ENCODE assay signal across 9 cellular contexts in genomic region chr19:13055213-13056051, GRCh38. TPM values are rescaled to one million over a fixed set of nuclear protein-coding genes. Genes with fewer than 3 reads are reported as not detected.
DNase-seq lines count a peak whose midpoint lies in the region; ATAC-seq and TF ChIP-seq lines count a peak whose summit lies in the region.
"Had no signal": no experiment of that assay in that cellular context is flagged by ENCODE, and none has a peak within 500 bp of the region (broad histone marks: within the 10 kb centered on the region; RNA-seq: fewer than 3 reads in every experiment).

No MANE protein-coding gene starts in this region.

- no peaks in the 10 kb centered on the region for H3K9me3 Mint-ChIP-seq in nephron
- no peaks in the 10 kb centered on the region for H3K9me3 Mint-ChIP-seq in activated T-helper 1 cell treated with anti-CD3 and anti-CD28 coated beads, Interleukin-12 subunit alpha, Interleukin-12 subunit beta, Interleukin-2, Interleukin-4 antibody, amounts not matched to agents 30 ng/mL and 10 ng/mL and 1 ng/mL, durations not matched to agents 14 hours and 24 hours and 36 hours

- intact Hi-C loops in activated T-helper 1 cell treated with anti-CD3 and anti-CD28 coated beads, Interleukin-12 subunit alpha, Interleukin-12 subunit beta, Interleukin-2, Interleukin-4 antibody, amounts not matched to agents 30 ng/mL and 10 ng/mL and 1 ng/mL, durations not matched to agents 14 hours and 24 hours and 36 hours (cut with micrococcal nuclease): no loop called here

- H3K27ac Mint-ChIP-seq in nephron: peak overlapping the region; percentile 98 to 99 (median 99)
- H3K27ac Mint-ChIP-seq in activated T-helper 1 cell treated with anti-CD3 and anti-CD28 coated beads, Interleukin-12 subunit alpha, Interleukin-12 subunit beta, Interleukin-2, Interleukin-4 antibody, amounts not matched to agents 30 ng/mL and 10 ng/mL and 1 ng/mL, durations not matched to agents 14 hours and 24 hours and 36 hours: no peak overlapping the region

- H3K27me3 Mint-ChIP-seq in nephron (ENCODE audit: low read depth): peaks cover 55% of the 10 kb centered on the region
- peaks cover 21% of the 10 kb centered on the region for H3K27me3 Mint-ChIP-seq in activated T-helper 1 cell treated with anti-CD3 and anti-CD28 coated beads, Interleukin-12 subunit alpha, Interleukin-12 subunit beta, Interleukin-2, Interleukin-4 antibody, amounts not matched to agents 30 ng/mL and 10 ng/mL and 1 ng/mL, durations not matched to agents 14 hours and 24 hours and 36 hours (ENCODE audit: insufficient read depth)

- ATAC-seq in HG03280 (IDR thresholded peaks at IDR 0.05; ENCODE audit: unreplicated experiment): no peak

- POLR2A ChIA-PET in RWPE1 (lab: Yijun Ruan, JAX; ENCODE audit: low non-redundant PET): no interaction called here

- no peaks in the 10 kb centered on the region for H3K36me3 Mint-ChIP-seq in nephron (ENCODE audit: low read depth)
- H3K36me3 Mint-ChIP-seq in activated T-helper 1 cell treated with anti-CD3 and anti-CD28 coated beads, Interleukin-12 subunit alpha, Interleukin-12 subunit beta, Interleukin-2, Interleukin-4 antibody, amounts not matched to agents 30 ng/mL and 10 ng/mL and 1 ng/mL, durations not matched to agents 14 hours and 24 hours and 36 hours (ENCODE audit: low read depth): no peaks in the 10 kb centered on the region

- CTCF ChIA-PET in RWPE1 (lab: Yijun Ruan, JAX): interaction anchor here (0.5 to 1.6 kb wide), 8 partner anchors 10 to 236 kb away, joined by 3 to 6 read pairs (median 4); no protein-coding TSS in a partner anchor

- peak overlapping the region; percentile 100 for H3K27ac ChIP-seq in RWPE1

- DNase-seq in AG08395 (ENCODE audit: low spot score) (peak; percentile 89), RWPE1 (ENCODE audit: low spot score) (peak; percentile 69), fibroblast of mammary gland (ENCODE audit: low read depth) (peak; percentile 86), NCI-H2029 treated with DMSO at 0.1 percent for 48 hours (lab: John Stamatoyannopoulos, UW) (no peak)
- DNase-seq in activated T-cell treated with anti-CD3 and anti-CD28 coated beads, Interleukin-2, amount 50 U/mL, for 48 hours: no peak
- DNase-seq in activated T-helper 1 cell treated with anti-CD3 and anti-CD28 coated beads, Interleukin-12 subunit alpha, Interleukin-12 subunit beta, Interleukin-2, Interleukin-4 antibody, amounts not matched to agents 30 ng/mL and 10 ng/mL and 1 ng/mL, durations not matched to agents 14 hours and 24 hours and 36 hours (ENCODE audit: low spot score): no peak
- DNase-seq: cortex of kidney had no signal

- TF ChIP-seq CTCF in RWPE1 (conservative IDR thresholded peaks at IDR 0.05; ENCODE audit: low read depth) (no peak), fibroblast of mammary gland (conservative IDR thresholded peaks at IDR 0.05; ENCODE audit: control insufficient read depth, insufficient read depth, low read depth, low read length) (no peak), nephron (IDR thresholded peaks at IDR 0.05; ENCODE audit: unreplicated experiment in 3 of 3) (no peak)

- H3K4me3 Mint-ChIP-seq in nephron: peak overlapping the region; percentile 62 to 76 (median 63)
- no peak overlapping the region for H3K4me3 Mint-ChIP-seq in activated T-helper 1 cell treated with anti-CD3 and anti-CD28 coated beads, Interleukin-12 subunit alpha, Interleukin-12 subunit beta, Interleukin-2, Interleukin-4 antibody, amounts not matched to agents 30 ng/mL and 10 ng/mL and 1 ng/mL, durations not matched to agents 14 hours and 24 hours and 36 hours

- H3K4me1 Mint-ChIP-seq in nephron: peaks cover 89% of the 10 kb centered on the region
- H3K4me1 Mint-ChIP-seq in activated T-helper 1 cell treated with anti-CD3 and anti-CD28 coated beads, Interleukin-12 subunit alpha, Interleukin-12 subunit beta, Interleukin-2, Interleukin-4 antibody, amounts not matched to agents 30 ng/mL and 10 ng/mL and 1 ng/mL, durations not matched to agents 14 hours and 24 hours and 36 hours (ENCODE audit: low read depth): no peaks in the 10 kb centered on the region

- peak overlapping the region; percentile 16 for H3K4me3 ChIP-seq in fibroblast of mammary gland (ENCODE audit: control insufficient read depth, low read depth, low read length)

RNA-seq across cellular contexts. Expression of gene LYL1, which starts 47.2 kb away (rescaled TPM):
- total RNA-seq in activated T-helper 1 cell treated with anti-CD3 and anti-CD28 coated beads, Interleukin-12 subunit alpha, Interleukin-12 subunit beta, Interleukin-2, Interleukin-4 antibody, amounts not matched to agents 30 ng/mL and 10 ng/mL and 1 ng/mL, durations not matched to agents 14 hours and 24 hours and 36 hours: 2.4 and 2.5 TPM in 2 replicates

Comparison
In these comparisons a context has a peak if more than half of its experiments do, and no peak if none do; other contexts are left out.
1. DNase-seq: peak in AG08395 (single experiment), RWPE1 (single experiment) and fibroblast of mammary gland (single experiment); none in NCI-H2029 treated with DMSO at 0.1 percent for 48 hours (single experiment), activated T-cell treated with anti-CD3 and anti-CD28 coated beads, Interleukin-2, amount 50 U/mL, for 48 hours (0 of 2) and activated T-helper 1 cell treated with anti-CD3 and anti-CD28 coated beads, Interleukin-12 subunit alpha, Interleukin-12 subunit beta, Interleukin-2, Interleukin-4 antibody, amounts not matched to agents 30 ng/mL and 10 ng/mL and 1 ng/mL, durations not matched to agents 14 hours and 24 hours and 36 hours (single experiment).